In genomic region chr14:95226801-95227200, GRCh38 we compare ENCODE assay signal across 20 cellular contexts.
DNase-seq lines count a peak whose midpoint lies in the region; TF ChIP-seq lines count a peak whose summit lies in the region.
"Had no signal": no experiment of that assay in that cellular context is flagged by ENCODE, and none has a peak within 500 bp of the region (broad histone marks: within the 10 kb centered on the region; RNA-seq: fewer than 3 reads in every experiment).

No MANE protein-coding gene starts in this region.

- no peak for TF ChIP-seq EP300 in stomach (IDR thresholded peaks at IDR 0.05)

- no peaks in the 10 kb centered on the region for H3K27me3 ChIP-seq in stomach
- H3K27me3 ChIP-seq: foreskin keratinocyte, MG63 had no signal

- no peak overlapping the region for H3K4me3 ChIP-seq in stomach
- H3K4me3 ChIP-seq: lung, MG63, SK-N-MC had no signal

- 71 to 78% (median 75%) methylated on average over 8 of the region's 8 CpGs for WGBS in stomach, 5 donors

- intact Hi-C loops in stomach (cut with DNase I; ENCODE audit: low total_unique reads) = no loop called here

- TF ChIP-seq CTCF in stomach (IDR thresholded peaks at IDR 0.05) = no peak

- peaks cover 3 to 19% (median 16%) of the 10 kb centered on the region in 4 donors for H3K4me1 ChIP-seq in stomach
- H3K4me1 ChIP-seq: foreskin keratinocyte had no signal

- DNase-seq in NCI-H2171 treated with DMSO at 0.1 percent for 48 hours (lab: John Stamatoyannopoulos, UW) (peak; percentile 61), NCI-H2171 (lab: John Stamatoyannopoulos, UW) (no peak), NCI-H510A (lab: John Stamatoyannopoulos, UW) (peak; percentile 60), kidney tubule cell (ENCODE audit: low spot score) (peak; percentile 91), stomach (no peak), islet precursor cell (no peak), GF-D8 (lab: John Stamatoyannopoulos, UW) (no peak), NCI-H1694 treated with DMSO at 0.1 percent for 48 hours (lab: John Stamatoyannopoulos, UW) (no peak)
- DNase-seq: activated CD4-positive, alpha-beta T cell treated with anti-CD3 and anti-CD28 coated beads, Interleukin-2, amount 50 U/mL, for 48 hours; activated T-cell treated with anti-CD3 and anti-CD28 coated beads, Interleukin-2, amount 50 U/mL, for 48 hours; CD4-positive, alpha-beta memory T cell; foreskin keratinocyte; GDM1; HCEC 1CT; MG63; natural killer cell; NCI-H2227 treated with DMSO at 0.1 percent for 48 hours; OCI-M1 had no signal

- peaks cover 0 to 8% (median 3%) of the 10 kb centered on the region in 4 donors for H3K36me3 ChIP-seq in stomach
- H3K36me3 ChIP-seq: MG63 had no signal

- peak overlapping the region; percentile 23 to 52 (median 34) for H3K27ac ChIP-seq in stomach
- H3K27ac ChIP-seq: foreskin keratinocyte, SK-N-MC had no signal

- no peak for TF ChIP-seq POLR2A in stomach (IDR thresholded peaks at IDR 0.05)

- no peaks in the 10 kb centered on the region for H3K9me3 ChIP-seq in stomach
- H3K9me3 ChIP-seq: MG63 had no signal

Comparison
In these comparisons a context has a peak if more than half of its experiments do, and no peak if none do; other contexts are left out.
1. DNase-seq: peak in NCI-H2171 treated with DMSO at 0.1 percent for 48 hours (single experiment), NCI-H510A (single experiment) and kidney tubule cell (single experiment); none in NCI-H2171 (single experiment), stomach (single experiment), islet precursor cell (single experiment), GF-D8 (single experiment) and NCI-H1694 treated with DMSO at 0.1 percent for 48 hours (single experiment).